Comparison of ENCODE assay signal across 6 cellular contexts in the genomic region with DNA sequence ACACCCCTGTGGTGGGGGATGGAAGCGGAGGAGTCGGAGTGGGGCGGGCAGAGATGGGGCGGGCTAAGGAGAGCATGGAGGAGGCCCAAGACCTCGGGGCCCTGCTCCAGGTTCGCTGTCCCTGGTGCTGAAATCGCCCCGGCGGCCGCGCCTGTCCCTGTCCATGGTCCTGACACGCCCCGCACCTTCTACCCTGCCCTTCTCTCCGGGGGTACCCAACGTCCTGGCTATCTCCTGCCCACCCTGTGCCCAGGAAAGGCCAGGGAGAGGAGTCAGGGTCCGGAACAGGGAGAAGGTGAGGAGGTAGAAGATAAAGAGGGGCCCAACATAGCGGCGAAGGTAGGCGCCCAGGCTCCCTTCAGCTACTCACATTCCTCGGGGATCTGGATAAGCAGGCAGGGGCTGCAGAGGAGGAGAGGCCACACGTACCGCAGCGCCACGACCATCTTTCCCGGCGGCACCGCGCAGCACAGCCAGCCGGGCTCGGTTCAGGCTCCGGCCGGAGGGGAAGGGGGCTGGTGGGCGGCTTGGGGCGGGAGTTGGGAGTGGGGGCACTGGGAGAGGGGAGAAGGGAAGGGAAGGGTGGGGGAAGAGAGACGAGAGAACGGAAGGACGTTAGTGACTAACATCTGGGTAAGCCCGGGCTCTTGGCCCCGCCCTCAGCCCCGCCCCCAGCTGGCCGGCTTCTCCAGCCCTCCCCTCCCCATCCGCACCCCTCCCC. TPM values are rescaled to one million over a fixed set of nuclear protein-coding genes. Genes with fewer than 3 reads are reported as not detected.
DNase-seq lines count a peak whose midpoint lies in the region; ATAC-seq and TF ChIP-seq lines count a peak whose summit lies in the region.

No MANE protein-coding gene starts in this region.

- TF ChIP-seq EP300 in gastroesophageal sphincter (IDR thresholded peaks at IDR 0.05), result no peak

- ATAC-seq in gastroesophageal sphincter (peak; percentile 62), GM18909 (IDR thresholded peaks at IDR 0.05; ENCODE audit: poor library complexity, unreplicated experiment) (no peak), HG03520 (IDR thresholded peaks at IDR 0.05; ENCODE audit: unreplicated experiment) (no peak)

- H3K36me3 ChIP-seq in HEK293 (ENCODE audit: control insufficient read depth in 2 of 2, insufficient read depth in 1 of 2, low read length in 2 of 2) (no peaks in the 10 kb centered on the region), gastroesophageal sphincter (no peaks in the 10 kb centered on the region)

- H3K9me3 ChIP-seq in HEK293 (ENCODE audit: control insufficient read depth, insufficient read depth, low read depth, low read length), result no peaks in the 10 kb centered on the region
- no peaks in the 10 kb centered on the region for H3K9me3 ChIP-seq in gastroesophageal sphincter

- WGBS in gastroesophageal sphincter (ENCODE audit: low coverage in 1 of 2), 2 donors, result 0% methylated on average over 3 of the region's 42 CpGs; no CpG with 5 or more reads in 1 of the 2 donors

- peak; percentile 52 to 59 for DNase-seq in activated CD4-positive, alpha-beta T cell treated with anti-CD3 and anti-CD28 coated beads for 4 hours
- peak; percentile 54 to 74 for DNase-seq in stimulated activated CD4-positive, alpha-beta T cell treated with anti-CD3 and anti-CD28 coated beads, Interleukin-2, amount 100 ng/mL, for 48 hours

- peaks cover 63% of the 10 kb centered on the region for H3K27me3 ChIP-seq in gastroesophageal sphincter

- TF ChIP-seq CTCF in HEK293 (tag by site-specific recombination; IDR thresholded peaks at IDR 0.05), result no peak
- no peak for TF ChIP-seq CTCF in gastroesophageal sphincter (IDR thresholded peaks at IDR 0.05)

- no peaks in the 10 kb centered on the region for H3K4me1 ChIP-seq in HEK293 (ENCODE audit: control insufficient read depth, insufficient read depth, low read length)
- H3K4me1 ChIP-seq in gastroesophageal sphincter, result no peaks in the 10 kb centered on the region

- POLR2A ChIA-PET in HEK293 (lab: Yijun Ruan, JAX), result interaction anchor here (0.6 kb wide), 1 partner anchor 11 kb away, joined by 3 read pairs; no protein-coding TSS in a partner anchor

- H3K4me3 ChIP-seq in HEK293 (ENCODE audit: low read depth, low read length), result no peak overlapping the region
- no peak overlapping the region for H3K4me3 ChIP-seq in gastroesophageal sphincter

- TF ChIP-seq POLR2A in gastroesophageal sphincter (IDR thresholded peaks at IDR 0.05), result no peak

- no peak overlapping the region for H3K27ac ChIP-seq in HEK293 (ENCODE audit: extremely low read depth, low read depth, low read length)
- no peak overlapping the region for H3K27ac ChIP-seq in gastroesophageal sphincter

- CTCF ChIA-PET in HEK293 (lab: Yijun Ruan, JAX), result interaction anchor here (0.6 kb wide), 1 partner anchor 109 kb away, joined by 3 read pairs; no protein-coding TSS in a partner anchor

TF ChIP-seq in HEK293, 187 proteins besides CTCF, POLR2A, EP300 and RAD21 (continues in another document):
- TF ChIP-seq ZNF791 (tag by site-specific recombination; IDR thresholded peaks at IDR 0.05), result no peak
- 0 out of 2 replicates have a peak, but pooled peaks have one; percentile 7 for TF ChIP-seq HIC1 (tag by site-specific recombination; IDR thresholded peaks at IDR 0.05)
- TF ChIP-seq SP2 (tag by site-specific recombination; IDR thresholded peaks at IDR 0.05), result peak; percentile 15; the same call in 1 of the 2 replicates
- no peak for TF ChIP-seq ZBTB49 (tag by site-specific recombination; IDR thresholded peaks at IDR 0.05; ENCODE audit: low read depth)
- peak; percentile 79 for TF ChIP-seq ZBTB17 (tag by site-specific recombination; IDR thresholded peaks at IDR 0.05)
- no peak for TF ChIP-seq ZNF292 (tag by site-specific recombination; IDR thresholded peaks at IDR 0.05; ENCODE audit: borderline replicate concordance, low read depth)
- TF ChIP-seq ZEB2 (tag by site-specific recombination; IDR thresholded peaks at IDR 0.05), result peak; percentile 52; the same call in 1 of the 2 replicates
- TF ChIP-seq ZNF2 (tag by site-specific recombination; IDR thresholded peaks at IDR 0.05), result peak; percentile 80; the same call in 1 of the 2 replicates
- TF ChIP-seq ZNF521 (tag by site-specific recombination; IDR thresholded peaks at IDR 0.05), result no peak
- no peak for TF ChIP-seq ZNF138 (tag by site-specific recombination; IDR thresholded peaks at IDR 0.05; ENCODE audit: borderline replicate concordance)
- peak; percentile 100 for TF ChIP-seq PBX3 (CRISPR knock-in tag; IDR thresholded peaks at IDR 0.05)
- TF ChIP-seq WT1 (tag by site-specific recombination; IDR thresholded peaks at IDR 0.05), result peak; percentile 70; the same call in 1 of the 2 replicates
- TF ChIP-seq KLF7 (tag by site-specific recombination; IDR thresholded peaks at IDR 0.05; ENCODE audit: borderline replicate concordance), result peak; percentile 64; the same call in 1 of the 2 replicates
- no peak for TF ChIP-seq ZNF223 (tag by site-specific recombination; IDR thresholded peaks at IDR 0.05)
- TF ChIP-seq ZSCAN16 (tag by site-specific recombination; IDR thresholded peaks at IDR 0.05), result no peak
- TF ChIP-seq ZNF302 (tag by site-specific recombination; IDR thresholded peaks at IDR 0.05; ENCODE audit: low read depth), result no peak
- no peak for TF ChIP-seq ZNF274 (IDR thresholded peaks at IDR 0.05; ENCODE audit: low read length)
- no peak for TF ChIP-seq ZNF274 (tag by site-specific recombination; IDR thresholded peaks at IDR 0.05; ENCODE audit: borderline replicate concordance)
- peak; percentile 35; the same call in 1 of the 2 replicates for TF ChIP-seq GLIS1 (tag by site-specific recombination; IDR thresholded peaks at IDR 0.05)
- peak; percentile 50 for TF ChIP-seq ZBTB20 (tag by site-specific recombination; IDR thresholded peaks at IDR 0.05)
- TF ChIP-seq ZNF24 (tag by site-specific recombination; IDR thresholded peaks at IDR 0.05), result no peak
- 0 out of 2 replicates have a peak, but pooled peaks have one; percentile 44 for TF ChIP-seq SP7 (tag by site-specific recombination; IDR thresholded peaks at IDR 0.05)
- TF ChIP-seq, protein P1, sequence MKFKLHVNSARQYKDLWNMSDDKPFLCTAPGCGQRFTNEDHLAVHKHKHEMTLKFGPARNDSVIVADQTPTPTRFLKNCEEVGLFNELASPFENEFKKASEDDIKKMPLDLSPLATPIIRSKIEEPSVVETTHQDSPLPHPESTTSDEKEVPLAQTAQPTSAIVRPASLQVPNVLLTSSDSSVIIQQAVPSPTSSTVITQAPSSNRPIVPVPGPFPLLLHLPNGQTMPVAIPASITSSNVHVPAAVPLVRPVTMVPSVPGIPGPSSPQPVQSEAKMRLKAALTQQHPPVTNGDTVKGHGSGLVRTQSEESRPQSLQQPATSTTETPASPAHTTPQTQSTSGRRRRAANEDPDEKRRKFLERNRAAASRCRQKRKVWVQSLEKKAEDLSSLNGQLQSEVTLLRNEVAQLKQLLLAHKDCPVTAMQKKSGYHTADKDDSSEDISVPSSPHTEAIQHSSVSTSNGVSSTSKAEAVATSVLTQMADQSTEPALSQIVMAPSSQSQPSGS (tag by site-specific recombination; IDR thresholded peaks at IDR 0.05; ENCODE audit: low read depth), result no peak

RNA-seq across cellular contexts. Expression of gene L1CAM, which starts 10.4 kb away (rescaled TPM):
- 10 to 100 TPM; 16.2 to 53.3 (median 26.7) TPM for total RNA-seq in gastroesophageal sphincter

RNA-seq across cellular contexts. Expression of gene AVPR2, which starts 28.9 kb away (rescaled TPM):
- total RNA-seq in gastroesophageal sphincter, result 1 to 10 TPM in 3 of 4 donors, under 1 TPM in 1; 0.81 to 7.9 (median 3.8) TPM

RNA-seq across cellular contexts. Expression of gene PDZD4, which starts 45.2 kb away (rescaled TPM):
- total RNA-seq in gastroesophageal sphincter, result 10 to 100 TPM; 10.6 to 48.5 (median 26.4) TPM

RNA-seq across cellular contexts. Expression of gene ARHGAP4, which starts 50.5 kb away (rescaled TPM):
- 10 to 100 TPM; 10.9 to 26.0 (median 18.1) TPM for total RNA-seq in gastroesophageal sphincter

RNA-seq across cellular contexts. Expression of gene NAA10, which starts 59.3 kb away (rescaled TPM):
- total RNA-seq in gastroesophageal sphincter, result 100 to 1,000 TPM in 1 of 4 donors, 10 to 100 TPM in 3; 68.3 to 103 (median 89.2) TPM
